1 cellular context compared by ENCODE assay signal in genomic region chr2:24466871-24467870, GRCh38.
TF ChIP-seq lines count a peak whose summit lies in the region.

No MANE protein-coding gene starts in this region.

TF ChIP-seq in GM23338, 12 proteins besides CTCF, POLR2A, EP300 and RAD21 (continued from another document):
- TF ChIP-seq ZNF462 (CRISPR knock-in tag; IDR thresholded peaks at IDR 0.05) (0 out of 2 replicates have a peak, but pooled peaks have one; percentile 12), EZH2 (IDR thresholded peaks at IDR 0.05; ENCODE audit: low read depth, unreplicated experiment) (no peak)
